In genomic region chr10:64115913-64116643, GRCh38 we compare ENCODE assay signal across 1 cellular context.
TF ChIP-seq lines count a peak whose summit lies in the region.

No MANE protein-coding gene starts in this region.

TF ChIP-seq in H1, 55 proteins besides CTCF, POLR2A, EP300 and RAD21 (continued from another document):
- no peak for TF ChIP-seq USF2 (IDR thresholded peaks at IDR 0.05; ENCODE audit: low read length)
- TF ChIP-seq ATF2 (IDR thresholded peaks at IDR 0.05; ENCODE audit: low read length) = no peak
- TF ChIP-seq CHD1 (IDR thresholded peaks at IDR 0.05; ENCODE audit: low read depth, low read length) = no peak
